ENCODE assay signal across 1 cellular context in the genomic region with DNA sequence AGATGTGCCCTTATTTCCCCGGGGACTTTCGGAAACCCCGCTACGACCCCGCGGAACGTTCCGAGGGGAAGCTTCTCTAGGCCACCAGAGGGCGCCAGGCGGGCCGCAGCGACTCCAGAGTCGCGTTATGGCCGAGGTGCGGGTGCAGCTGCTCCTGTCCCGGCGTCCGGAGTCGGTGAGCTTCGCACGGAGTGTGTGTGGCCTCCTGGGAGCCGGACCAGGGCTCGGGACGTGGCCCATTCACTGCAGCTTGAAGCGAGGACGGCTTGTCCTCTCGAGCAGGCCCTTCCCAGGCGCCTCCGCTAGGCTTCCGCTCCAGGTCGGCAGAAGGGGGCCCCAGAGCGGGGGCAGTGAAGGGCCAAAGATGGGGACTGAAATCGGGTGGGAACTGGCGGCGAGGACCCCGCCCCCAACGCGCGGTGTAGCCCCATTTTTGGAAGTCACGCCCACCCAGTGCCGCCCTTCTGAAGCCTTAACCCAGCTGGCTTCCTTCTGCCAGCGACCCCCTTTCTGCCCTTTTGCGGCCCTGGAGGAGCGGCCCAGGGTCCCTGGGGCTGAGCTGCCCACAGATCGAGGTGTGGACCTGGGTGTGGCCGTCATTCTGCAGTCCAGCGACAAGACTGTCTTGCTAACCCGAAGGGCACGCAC.
TF ChIP-seq lines count a peak whose summit lies in the region.

A gene with protein sequence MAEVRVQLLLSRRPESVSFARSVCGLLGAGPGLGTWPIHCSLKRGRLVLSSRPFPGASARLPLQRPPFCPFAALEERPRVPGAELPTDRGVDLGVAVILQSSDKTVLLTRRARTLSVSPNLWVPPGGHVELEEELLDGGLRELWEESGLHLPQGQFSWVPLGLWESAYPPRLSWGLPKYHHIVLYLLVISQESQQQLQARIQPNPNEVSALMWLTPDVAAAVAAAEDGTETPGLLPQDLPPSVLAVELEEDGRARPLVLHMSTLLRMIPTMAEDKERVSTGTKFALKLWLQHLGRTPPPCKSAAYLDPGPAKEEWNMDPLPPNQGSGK (plus strand): TSS at position 117 of the 648 bp plus-strand sequence. CDS start 11 bp downstream, at position 128.

TF ChIP-seq in K562, 482 proteins besides CTCF, POLR2A, EP300 and RAD21 (continued from another document and continues in another):
- TF ChIP-seq, protein P1, sequence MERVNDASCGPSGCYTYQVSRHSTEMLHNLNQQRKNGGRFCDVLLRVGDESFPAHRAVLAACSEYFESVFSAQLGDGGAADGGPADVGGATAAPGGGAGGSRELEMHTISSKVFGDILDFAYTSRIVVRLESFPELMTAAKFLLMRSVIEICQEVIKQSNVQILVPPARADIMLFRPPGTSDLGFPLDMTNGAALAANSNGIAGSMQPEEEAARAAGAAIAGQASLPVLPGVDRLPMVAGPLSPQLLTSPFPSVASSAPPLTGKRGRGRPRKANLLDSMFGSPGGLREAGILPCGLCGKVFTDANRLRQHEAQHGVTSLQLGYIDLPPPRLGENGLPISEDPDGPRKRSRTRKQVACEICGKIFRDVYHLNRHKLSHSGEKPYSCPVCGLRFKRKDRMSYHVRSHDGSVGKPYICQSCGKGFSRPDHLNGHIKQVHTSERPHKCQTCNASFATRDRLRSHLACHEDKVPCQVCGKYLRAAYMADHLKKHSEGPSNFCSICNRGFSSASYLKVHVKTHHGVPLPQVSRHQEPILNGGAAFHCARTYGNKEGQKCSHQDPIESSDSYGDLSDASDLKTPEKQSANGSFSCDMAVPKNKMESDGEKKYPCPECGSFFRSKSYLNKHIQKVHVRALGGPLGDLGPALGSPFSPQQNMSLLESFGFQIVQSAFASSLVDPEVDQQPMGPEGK (CRISPR knock-in tag; IDR thresholded peaks at IDR 0.05; ENCODE audit: borderline replicate concordance) = 0 out of 2 replicates have a peak, but pooled peaks have one; percentile 21
- TF ChIP-seq GATA2 (CRISPR knock-in tag; IDR thresholded peaks at IDR 0.05) (no peak), FIP1L1 (IDR thresholded peaks at IDR 0.05; ENCODE audit: low read depth, low read length, poor library complexity, severe bottlenecking) (peak; percentile 94), TCF3 (CRISPR knock-in tag; IDR thresholded peaks at IDR 0.05) (0 out of 2 replicates have a peak, but pooled peaks have one; percentile 6), FOXJ3 (CRISPR knock-in tag; IDR thresholded peaks at IDR 0.05) (no peak), FUS (optimal IDR thresholded peaks at IDR 0.05; ENCODE audit: low read depth, low read length) (no peak), RBM17 (IDR thresholded peaks at IDR 0.05; ENCODE audit: borderline replicate concordance, low read depth, low read length) (no peak), EGR1 (conservative IDR thresholded peaks at IDR 0.05) (peak; percentile 48), ZNF212 (CRISPR knock-in tag; IDR thresholded peaks at IDR 0.05) (0 out of 2 replicates have a peak, but pooled peaks have one; percentile 33), CHD1 (IDR thresholded peaks at IDR 0.05; ENCODE audit: low read length) (peak; percentile 31), ETV6 (IDR thresholded peaks at IDR 0.05; ENCODE audit: borderline replicate concordance in 1 of 2, low read depth in 2 of 2, low read length in 1 of 2) (no peak), ETV6 (CRISPR knock-in tag; IDR thresholded peaks at IDR 0.05; ENCODE audit: borderline replicate concordance) (no peak), TAF15 (IDR thresholded peaks at IDR 0.05; ENCODE audit: low read depth, low read length) (0 out of 2 replicates have a peak, but pooled peaks have one; percentile 70), MYNN (IDR thresholded peaks at IDR 0.05) (peak; percentile 37; the same call in 1 of the 2 replicates), MYNN (CRISPR knock-in tag; IDR thresholded peaks at IDR 0.05) (no peak), ZNF444 (CRISPR knock-in tag; IDR thresholded peaks at IDR 0.05) (no peak), TCF7L2 (IDR thresholded peaks at IDR 0.05; ENCODE audit: low read depth, low read length) (no peak), ZNF445 (CRISPR knock-in tag; IDR thresholded peaks at IDR 0.05; ENCODE audit: low read depth) (no peak), ZC3H11A (IDR thresholded peaks at IDR 0.05; ENCODE audit: low read depth, low read length) (no peak), YBX1 (IDR thresholded peaks at IDR 0.05) (no peak), FOXP1 (CRISPR knock-in tag; IDR thresholded peaks at IDR 0.05) (peak; percentile 3; the same call in 1 of the 2 replicates), ZNF263 (CRISPR knock-in tag; IDR thresholded peaks at IDR 0.05; ENCODE audit: borderline replicate concordance) (peak; percentile 54), ESRRB (CRISPR knock-in tag; IDR thresholded peaks at IDR 0.05; ENCODE audit: borderline replicate concordance) (0 out of 2 replicates have a peak, but pooled peaks have one; percentile 62), TRIM24 (IDR thresholded peaks at IDR 0.05) (0 out of 4 replicates have a peak, but pooled peaks of 1 of the 2 experiments have one; percentile 13), ZNF668 (CRISPR knock-in tag; IDR thresholded peaks at IDR 0.05) (no peak), MTA1 (IDR thresholded peaks at IDR 0.05; ENCODE audit: borderline replicate concordance) (no peak), HDAC8 (tag; IDR thresholded peaks at IDR 0.05) (no peak), PCBP1 (IDR thresholded peaks at IDR 0.05; ENCODE audit: low read depth, low read length, poor library complexity, severe bottlenecking) (peak; percentile 45), ZNF165 (CRISPR knock-in tag; IDR thresholded peaks at IDR 0.05; ENCODE audit: borderline replicate concordance) (no peak), RB1 (IDR thresholded peaks at IDR 0.05; ENCODE audit: low read depth) (peak; percentile 74), CC2D1A (IDR thresholded peaks at IDR 0.05) (peak; percentile 38; the same call in 1 of the 2 replicates), ZNF217 (CRISPR knock-in tag; IDR thresholded peaks at IDR 0.05) (no peak), TCFL5 (CRISPR knock-in tag; conservative IDR thresholded peaks at IDR 0.05) (no peak), MYC (IDR thresholded peaks at IDR 0.05; ENCODE audit: low read depth, low read length) (no peak; the same call in 1 of the 2 replicates), MYC (CRISPR knock-in tag; IDR thresholded peaks at IDR 0.05; ENCODE audit: borderline replicate concordance, low read depth) (0 out of 2 replicates have a peak, but pooled peaks have one; percentile 42), ESRRA (IDR thresholded peaks at IDR 0.05; ENCODE audit: borderline replicate concordance, low read depth) (peak; percentile 42; the same call in 1 of the 2 replicates), SMAD4 (CRISPR knock-in tag; conservative IDR thresholded peaks at IDR 0.05) (peak; percentile 64), PHF20 (IDR thresholded peaks at IDR 0.05; ENCODE audit: partially characterized antibody) (peak; percentile 64), MTA2 (IDR thresholded peaks at IDR 0.05; ENCODE audit: low read depth) (no peak), FOXK1 (CRISPR knock-in tag; IDR thresholded peaks at IDR 0.05; ENCODE audit: borderline replicate concordance) (no peak), JUND (IDR thresholded peaks at IDR 0.05; ENCODE audit: borderline replicate concordance, low read depth, low read length) (0 out of 2 replicates have a peak, but pooled peaks have one; percentile 12), JUND (tag; IDR thresholded peaks at IDR 0.05; ENCODE audit: borderline replicate concordance, low read depth, low read length) (peak; percentile 12; the same call in 1 of the 3 replicates), CHD4 (IDR thresholded peaks at IDR 0.05; ENCODE audit: insufficient read depth, insufficient replicate concordance, low read depth, low read length, poor library complexity, severe bottlenecking) (no peak)
- TF ChIP-seq, protein P2, sequence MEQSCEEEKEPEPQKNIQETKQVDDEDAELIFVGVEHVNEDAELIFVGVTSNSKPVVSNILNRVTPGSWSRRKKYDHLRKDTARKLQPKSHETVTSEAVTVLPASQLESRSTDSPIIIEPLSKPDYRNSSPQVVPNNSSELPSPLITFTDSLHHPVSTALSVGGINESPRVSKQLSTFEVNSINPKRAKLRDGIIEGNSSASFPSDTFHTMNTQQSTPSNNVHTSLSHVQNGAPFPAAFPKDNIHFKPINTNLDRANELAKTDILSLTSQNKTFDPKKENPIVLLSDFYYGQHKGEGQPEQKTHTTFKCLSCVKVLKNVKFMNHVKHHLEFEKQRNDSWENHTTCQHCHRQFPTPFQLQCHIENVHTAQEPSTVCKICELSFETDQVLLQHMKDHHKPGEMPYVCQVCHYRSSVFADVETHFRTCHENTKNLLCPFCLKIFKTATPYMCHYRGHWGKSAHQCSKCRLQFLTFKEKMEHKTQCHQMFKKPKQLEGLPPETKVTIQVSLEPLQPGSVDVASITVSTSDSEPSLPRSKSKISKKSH (CRISPR knock-in tag; IDR thresholded peaks at IDR 0.05) = no peak
- TF ChIP-seq, protein P3, sequence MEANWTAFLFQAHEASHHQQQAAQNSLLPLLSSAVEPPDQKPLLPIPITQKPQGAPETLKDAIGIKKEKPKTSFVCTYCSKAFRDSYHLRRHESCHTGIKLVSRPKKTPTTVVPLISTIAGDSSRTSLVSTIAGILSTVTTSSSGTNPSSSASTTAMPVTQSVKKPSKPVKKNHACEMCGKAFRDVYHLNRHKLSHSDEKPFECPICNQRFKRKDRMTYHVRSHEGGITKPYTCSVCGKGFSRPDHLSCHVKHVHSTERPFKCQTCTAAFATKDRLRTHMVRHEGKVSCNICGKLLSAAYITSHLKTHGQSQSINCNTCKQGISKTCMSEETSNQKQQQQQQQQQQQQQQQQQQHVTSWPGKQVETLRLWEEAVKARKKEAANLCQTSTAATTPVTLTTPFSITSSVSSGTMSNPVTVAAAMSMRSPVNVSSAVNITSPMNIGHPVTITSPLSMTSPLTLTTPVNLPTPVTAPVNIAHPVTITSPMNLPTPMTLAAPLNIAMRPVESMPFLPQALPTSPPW (CRISPR knock-in tag; IDR thresholded peaks at IDR 0.05) = no peak; the same call in none of the 2 replicates
- TF ChIP-seq, protein P4, sequence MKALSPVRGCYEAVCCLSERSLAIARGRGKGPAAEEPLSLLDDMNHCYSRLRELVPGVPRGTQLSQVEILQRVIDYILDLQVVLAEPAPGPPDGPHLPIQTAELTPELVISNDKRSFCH (CRISPR knock-in tag; IDR thresholded peaks at IDR 0.05) = no peak
- TF ChIP-seq, protein P4 (tag; IDR thresholded peaks at IDR 0.05) = 0 out of 2 replicates have a peak, but pooled peaks have one; percentile 74
- TF ChIP-seq, protein P5, sequence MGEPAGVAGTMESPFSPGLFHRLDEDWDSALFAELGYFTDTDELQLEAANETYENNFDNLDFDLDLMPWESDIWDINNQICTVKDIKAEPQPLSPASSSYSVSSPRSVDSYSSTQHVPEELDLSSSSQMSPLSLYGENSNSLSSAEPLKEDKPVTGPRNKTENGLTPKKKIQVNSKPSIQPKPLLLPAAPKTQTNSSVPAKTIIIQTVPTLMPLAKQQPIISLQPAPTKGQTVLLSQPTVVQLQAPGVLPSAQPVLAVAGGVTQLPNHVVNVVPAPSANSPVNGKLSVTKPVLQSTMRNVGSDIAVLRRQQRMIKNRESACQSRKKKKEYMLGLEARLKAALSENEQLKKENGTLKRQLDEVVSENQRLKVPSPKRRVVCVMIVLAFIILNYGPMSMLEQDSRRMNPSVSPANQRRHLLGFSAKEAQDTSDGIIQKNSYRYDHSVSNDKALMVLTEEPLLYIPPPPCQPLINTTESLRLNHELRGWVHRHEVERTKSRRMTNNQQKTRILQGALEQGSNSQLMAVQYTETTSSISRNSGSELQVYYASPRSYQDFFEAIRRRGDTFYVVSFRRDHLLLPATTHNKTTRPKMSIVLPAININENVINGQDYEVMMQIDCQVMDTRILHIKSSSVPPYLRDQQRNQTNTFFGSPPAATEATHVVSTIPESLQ (CRISPR knock-in tag; IDR thresholded peaks at IDR 0.05) = no peak
- TF ChIP-seq, protein P6, sequence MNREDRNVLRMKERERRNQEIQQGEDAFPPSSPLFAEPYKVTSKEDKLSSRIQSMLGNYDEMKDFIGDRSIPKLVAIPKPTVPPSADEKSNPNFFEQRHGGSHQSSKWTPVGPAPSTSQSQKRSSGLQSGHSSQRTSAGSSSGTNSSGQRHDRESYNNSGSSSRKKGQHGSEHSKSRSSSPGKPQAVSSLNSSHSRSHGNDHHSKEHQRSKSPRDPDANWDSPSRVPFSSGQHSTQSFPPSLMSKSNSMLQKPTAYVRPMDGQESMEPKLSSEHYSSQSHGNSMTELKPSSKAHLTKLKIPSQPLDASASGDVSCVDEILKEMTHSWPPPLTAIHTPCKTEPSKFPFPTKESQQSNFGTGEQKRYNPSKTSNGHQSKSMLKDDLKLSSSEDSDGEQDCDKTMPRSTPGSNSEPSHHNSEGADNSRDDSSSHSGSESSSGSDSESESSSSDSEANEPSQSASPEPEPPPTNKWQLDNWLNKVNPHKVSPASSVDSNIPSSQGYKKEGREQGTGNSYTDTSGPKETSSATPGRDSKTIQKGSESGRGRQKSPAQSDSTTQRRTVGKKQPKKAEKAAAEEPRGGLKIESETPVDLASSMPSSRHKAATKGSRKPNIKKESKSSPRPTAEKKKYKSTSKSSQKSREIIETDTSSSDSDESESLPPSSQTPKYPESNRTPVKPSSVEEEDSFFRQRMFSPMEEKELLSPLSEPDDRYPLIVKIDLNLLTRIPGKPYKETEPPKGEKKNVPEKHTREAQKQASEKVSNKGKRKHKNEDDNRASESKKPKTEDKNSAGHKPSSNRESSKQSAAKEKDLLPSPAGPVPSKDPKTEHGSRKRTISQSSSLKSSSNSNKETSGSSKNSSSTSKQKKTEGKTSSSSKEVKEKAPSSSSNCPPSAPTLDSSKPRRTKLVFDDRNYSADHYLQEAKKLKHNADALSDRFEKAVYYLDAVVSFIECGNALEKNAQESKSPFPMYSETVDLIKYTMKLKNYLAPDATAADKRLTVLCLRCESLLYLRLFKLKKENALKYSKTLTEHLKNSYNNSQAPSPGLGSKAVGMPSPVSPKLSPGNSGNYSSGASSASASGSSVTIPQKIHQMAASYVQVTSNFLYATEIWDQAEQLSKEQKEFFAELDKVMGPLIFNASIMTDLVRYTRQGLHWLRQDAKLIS (CRISPR knock-in tag; IDR thresholded peaks at IDR 0.05) = peak; percentile 73; the same call in 1 of the 2 replicates
